ENCODE assay signal across 1 cellular context in genomic region chr11:76787911-76788596, GRCh38.
TF ChIP-seq lines count a peak whose summit lies in the region.

No MANE protein-coding gene starts in this region.

TF ChIP-seq in GM23338, 12 proteins besides CTCF, POLR2A, EP300 and RAD21 (continued from another document):
- no peak for TF ChIP-seq ZNF462 (CRISPR knock-in tag; IDR thresholded peaks at IDR 0.05)
